ENCODE assay signal across 13 cellular contexts in the genomic region with DNA sequence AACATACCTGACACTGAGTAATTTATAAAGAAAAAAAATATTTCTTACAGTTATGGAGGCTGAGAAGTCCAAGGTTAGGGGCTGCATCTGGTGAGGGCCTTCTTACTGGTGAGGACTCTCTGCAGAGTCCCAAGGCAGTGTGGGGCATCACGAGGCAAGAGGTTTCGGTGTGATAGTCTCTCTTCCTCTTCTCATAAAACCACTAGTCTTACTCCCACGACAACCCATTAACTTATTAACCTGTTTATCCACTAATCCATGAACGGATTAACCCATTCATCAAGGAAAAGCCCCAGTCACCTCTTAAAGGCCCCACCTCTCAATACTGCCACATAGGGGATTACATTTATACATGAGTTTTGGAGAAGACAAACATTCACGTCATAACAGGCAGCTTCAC. TPM values are rescaled to one million over a fixed set of nuclear protein-coding genes. Genes with fewer than 3 reads are reported as not detected.
DNase-seq lines count a peak whose midpoint lies in the region; ATAC-seq and TF ChIP-seq lines count a peak whose summit lies in the region.
"Had no signal": no experiment of that assay in that cellular context is flagged by ENCODE, and none has a peak within 500 bp of the region (broad histone marks: within the 10 kb centered on the region; RNA-seq: fewer than 3 reads in every experiment).

No MANE protein-coding gene starts in this region.

- TF ChIP-seq POLR2A in vagina (IDR thresholded peaks at IDR 0.05), result no peak

- no peaks in the 10 kb centered on the region for H3K27me3 ChIP-seq in vagina
- H3K27me3 ChIP-seq: colonic mucosa had no signal

- DNase-seq in CD1c-positive myeloid dendritic cell (ENCODE audit: extremely low spot score) (peak; percentile 78), NCI-H82 (lab: John Stamatoyannopoulos, UW) (peak; percentile 91), vagina (ENCODE audit: extremely low spot score in 2 of 2) (no peak), HPDE6-E6E7 (ENCODE audit: extremely low spot score) (no peak), hepatic stellate cell (ENCODE audit: low spot score) (no peak)
- DNase-seq in stimulated activated CD4-positive, alpha-beta T cell treated with anti-CD3 and anti-CD28 coated beads, Interleukin-2, amount 100 ng/mL, for 48 hours, result no peak
- DNase-seq: colonic mucosa, DMS153, IMR-90, NCI-H2081 had no signal

- H3K9me3 ChIP-seq in vagina, result no peaks in the 10 kb centered on the region
- H3K9me3 ChIP-seq: colonic mucosa, thoracic aorta had no signal

- H3K4me3 ChIP-seq in vagina, result no peak overlapping the region
- H3K4me3 ChIP-seq: colonic mucosa, thoracic aorta had no signal

- ATAC-seq in GM19455 (IDR thresholded peaks at IDR 0.05; ENCODE audit: unreplicated experiment) (peak; percentile 49), HG02885 (IDR thresholded peaks at IDR 0.05; ENCODE audit: poor library complexity, unreplicated experiment) (peak; percentile 64)

- TF ChIP-seq CTCF in vagina (IDR thresholded peaks at IDR 0.05), result no peak

- H3K36me3 ChIP-seq in vagina, result no peaks in the 10 kb centered on the region
- H3K36me3 ChIP-seq: colonic mucosa, thoracic aorta had no signal

- intact Hi-C loops in vagina (cut with DNase I), result loop anchor here (10.0 kb wide), 1 partner anchor 62 kb away; no protein-coding TSS in a partner anchor

- no peak overlapping the region for H3K27ac ChIP-seq in vagina
- H3K27ac ChIP-seq: colonic mucosa, thoracic aorta had no signal

- no peaks in the 10 kb centered on the region for H3K4me1 ChIP-seq in vagina
- H3K4me1 ChIP-seq: colonic mucosa had no signal

RNA-seq across cellular contexts. Expression of a gene that starts 20.1 kb away (rescaled TPM):
- total RNA-seq in vagina, result 16.7 TPM
- total RNA-seq: IMR-90 had no signal

RNA-seq across cellular contexts. Expression of a gene that starts 45.1 kb away (rescaled TPM):
- total RNA-seq in vagina, result 67.5 TPM

RNA-seq across cellular contexts. Expression of a gene that starts 47.2 kb away (rescaled TPM):
- 21.6 TPM for total RNA-seq in vagina

Comparison
In these comparisons a context has a peak if more than half of its experiments do, and no peak if none do; other contexts are left out.
1. DNase-seq: peak in CD1c-positive myeloid dendritic cell (single experiment) and NCI-H82 (single experiment); none in vagina (0 of 2), HPDE6-E6E7 (single experiment), stimulated activated CD4-positive, alpha-beta T cell treated with anti-CD3 and anti-CD28 coated beads, Interleukin-2, amount 100 ng/mL, for 48 hours (0 of 2) and hepatic stellate cell (single experiment).